ENCODE assay signal across 12 cellular contexts in the genomic region with DNA sequence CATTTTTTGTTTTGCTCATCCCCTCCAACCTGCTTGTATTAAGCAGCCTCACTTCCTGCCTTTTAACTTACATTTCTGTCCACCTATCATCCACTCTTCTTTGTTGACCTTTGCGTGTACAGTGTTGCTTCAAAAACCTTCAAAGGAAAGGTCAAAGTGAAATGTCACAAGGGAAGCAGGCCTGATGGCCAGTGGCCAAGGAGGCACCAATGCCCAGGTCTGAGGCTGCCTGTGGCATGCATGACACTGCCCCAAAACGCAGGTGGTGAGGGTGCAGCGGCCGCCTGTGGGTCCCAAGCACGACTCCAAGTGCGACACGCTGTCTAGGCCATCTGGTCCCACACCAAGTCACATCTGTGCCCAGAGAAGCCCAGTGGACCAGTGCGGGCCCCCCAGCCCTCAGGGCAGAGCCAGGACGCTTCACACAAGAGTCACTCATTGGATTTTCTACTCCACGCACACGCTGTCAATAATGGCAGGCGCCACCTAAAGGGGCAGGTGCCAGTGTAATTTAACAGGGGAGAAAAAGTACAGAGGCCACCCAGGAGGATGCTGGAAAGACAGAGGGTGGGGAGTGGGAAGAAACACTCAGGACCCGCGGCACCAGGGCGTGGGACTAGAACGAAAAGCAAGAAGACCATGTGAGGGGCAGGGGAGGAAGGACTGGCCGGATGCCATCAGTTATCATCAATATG. TPM values are rescaled to one million over a fixed set of nuclear protein-coding genes. Genes with fewer than 3 reads are reported as not detected.
DNase-seq lines count a peak whose midpoint lies in the region; ATAC-seq and TF ChIP-seq lines count a peak whose summit lies in the region.
"Had no signal": no experiment of that assay in that cellular context is flagged by ENCODE, and none has a peak within 500 bp of the region (broad histone marks: within the 10 kb centered on the region; RNA-seq: fewer than 3 reads in every experiment).

No MANE protein-coding gene starts in this region.

- no peak overlapping the region for H3K23ac ChIP-seq in H9 (ENCODE audit: insufficient read length, low read depth, low read length)

- no peak overlapping the region for H2AK5ac ChIP-seq in H9 (ENCODE audit: insufficient read length, low read length)

- H3K4ac ChIP-seq in H9 (ENCODE audit: low read depth, low read length): no peak overlapping the region

- intact Hi-C loops in left ventricle myocardium inferior (cut with micrococcal nuclease): no loop called here

- no peak overlapping the region for H4K8ac ChIP-seq in H9 (replicated peaks; ENCODE audit: insufficient read length, low read depth, low read length)

- H3T11ph ChIP-seq in H9 (ENCODE audit: low read length): no peak overlapping the region

- peaks cover 14% of the 10 kb centered on the region for H3K79me1 ChIP-seq in H9 (ENCODE audit: insufficient read depth, low read depth, low read length, poor library complexity, severe bottlenecking)

- H3K4me3 ChIP-seq in mucosa of rectum (ENCODE audit: low read length in 2 of 2) (no peak overlapping the region), left ventricle myocardium inferior (no peak overlapping the region)
- H3K4me3 ChIP-seq: HAP-1 had no signal

- H3K36me3 Mint-ChIP-seq in H9 (ENCODE audit: insufficient read depth in 1 of 3, low read depth in 3 of 3) (peaks cover 5 to 18% (median 14%) of the 10 kb centered on the region in 3 experiments; a peak in 5 of 7 replicates), chondrocyte (ENCODE audit: low read depth) (no peaks in the 10 kb centered on the region)

- no peak overlapping the region for H3K18ac ChIP-seq in H9 (ENCODE audit: insufficient read length, low read depth, low read length)

- H3K79me2 ChIP-seq in H9 (ENCODE audit: insufficient read depth, low read length): peaks cover 76% of the 10 kb centered on the region

- H3K27ac ChIP-seq in C4-2B: peak overlapping the region; percentile 91
- no peak overlapping the region for H3K27ac ChIP-seq in H9 (ENCODE audit: insufficient read length, low read depth, low read length)
- peak overlapping the region; percentile 80 to 81 for H3K27ac ChIP-seq in mucosa of rectum (ENCODE audit: low read depth in 2 of 2, low read length in 2 of 2)
- no peak overlapping the region for H3K27ac ChIP-seq in left ventricle myocardium inferior (replicated peaks)

- H3K9me3 Mint-ChIP-seq in H9: no peaks in the 10 kb centered on the region
- H3K9me3 Mint-ChIP-seq in chondrocyte (ENCODE audit: low read depth): no peaks in the 10 kb centered on the region

- no peak overlapping the region for H4K5ac ChIP-seq in H9 (ENCODE audit: insufficient read length, low read depth, low read length)

- H3K4me1 Mint-ChIP-seq in H9: peaks cover 52 to 56% of the 10 kb centered on the region in 2 experiments
- peaks cover 67% of the 10 kb centered on the region for H3K4me1 Mint-ChIP-seq in chondrocyte (ENCODE audit: low read depth)

- TF ChIP-seq CTCF in C4-2B (conservative IDR thresholded peaks at IDR 0.05): no peak
- no peak for TF ChIP-seq CTCF in H9 (conservative IDR thresholded peaks at IDR 0.05)
- no peak for TF ChIP-seq CTCF in chondrocyte (IDR thresholded peaks at IDR 0.05)
- no peak for TF ChIP-seq CTCF in left ventricle myocardium inferior (IDR thresholded peaks at IDR 0.05; ENCODE audit: borderline replicate concordance)

- no peak overlapping the region for H2AFZ ChIP-seq in H9 (ENCODE audit: low read length)

- DNase-seq in H9: no peak
- no peak for DNase-seq in chondrocyte (ENCODE audit: low spot score)
- DNase-seq in left ventricle myocardium inferior: no peak
- DNase-seq in SIG-M5 (lab: John Stamatoyannopoulos, UW): no peak
- DNase-seq: Karpas-422, NCI-H1930, NCI-H2171, OCI-M1 had no signal

- no peak overlapping the region for H2BK20ac ChIP-seq in H9 (ENCODE audit: low read depth, low read length, poor library complexity, severe bottlenecking)

- H3K14ac ChIP-seq in H9 (ENCODE audit: insufficient read depth, low read length): no peak overlapping the region

- no peak overlapping the region for H3K4me2 ChIP-seq in H9 (ENCODE audit: insufficient read depth, insufficient read length, low read length)

- H3K27me3 Mint-ChIP-seq in H9 (ENCODE audit: low read depth) (no peaks in the 10 kb centered on the region), chondrocyte (ENCODE audit: low read depth) (no peaks in the 10 kb centered on the region)

- H3K56ac ChIP-seq in H9 (ENCODE audit: insufficient read length, low read depth, low read length): no peak overlapping the region

- H4K20me1 ChIP-seq in H9 (ENCODE audit: control insufficient read depth, insufficient read depth, insufficient read length): no peaks in the 10 kb centered on the region

- no peaks in the 10 kb centered on the region for H3K36me3 ChIP-seq in mucosa of rectum (ENCODE audit: control insufficient read depth in 2 of 2, insufficient read depth in 2 of 2, low read length in 2 of 2)
- H3K36me3 ChIP-seq in left ventricle myocardium inferior: no peaks in the 10 kb centered on the region
- H3K36me3 ChIP-seq: HAP-1 had no signal

- H2BK5ac ChIP-seq in H9 (ENCODE audit: insufficient read length, low read length): no peak overlapping the region

- no peaks in the 10 kb centered on the region for H3K23me2 ChIP-seq in H9 (ENCODE audit: insufficient read length, low read depth, low read length, poor library complexity, severe bottlenecking)

- no peaks in the 10 kb centered on the region for H3K27me3 ChIP-seq in H9 (ENCODE audit: insufficient read depth, low read length)
- no peaks in the 10 kb centered on the region for H3K27me3 ChIP-seq in mucosa of rectum (ENCODE audit: control insufficient read depth in 2 of 2, insufficient read depth in 2 of 2, low read length in 2 of 2)
- H3K27me3 ChIP-seq in left ventricle myocardium inferior (ENCODE audit: low read depth): no peaks in the 10 kb centered on the region

- H3K9me3 ChIP-seq in H9 (ENCODE audit: control insufficient read depth, low read depth, low read length) (no peaks in the 10 kb centered on the region), mucosa of rectum (ENCODE audit: control insufficient read depth in 2 of 2, low read length in 2 of 2) (no peaks in the 10 kb centered on the region), left ventricle myocardium inferior (replicated peaks) (no peaks in the 10 kb centered on the region)
- H3K9me3 ChIP-seq: HAP-1 had no signal

- H2BK15ac ChIP-seq in H9 (ENCODE audit: low read depth, low read length): no peak overlapping the region

- peaks cover 8% of the 10 kb centered on the region for H3K4me1 ChIP-seq in H9 (ENCODE audit: insufficient read depth, low read length)
- peaks cover 12 to 16% of the 10 kb centered on the region in 2 donors for H3K4me1 ChIP-seq in mucosa of rectum (ENCODE audit: control insufficient read depth in 2 of 2, insufficient read depth in 2 of 2, low read length in 2 of 2)
- peaks cover 19% of the 10 kb centered on the region for H3K4me1 ChIP-seq in left ventricle myocardium inferior
- H3K4me1 ChIP-seq: HAP-1 had no signal

- ATAC-seq in GM21825 (IDR thresholded peaks at IDR 0.05; ENCODE audit: unreplicated experiment): no peak

- no peak overlapping the region for H2BK12ac ChIP-seq in H9 (ENCODE audit: insufficient read length, low read depth, low read length)

- no peak overlapping the region for H2BK120ac ChIP-seq in H9 (ENCODE audit: low read depth, low read length, poor library complexity, severe bottlenecking)

- no peak overlapping the region for H3K4me3 Mint-ChIP-seq in H9
- no peak overlapping the region for H3K4me3 Mint-ChIP-seq in chondrocyte (ENCODE audit: unreplicated experiment)

- H3K27ac Mint-ChIP-seq in H9: peak overlapping the region; percentile 12 to 65 (median 16); a peak in 5 of 7 replicates
- H3K27ac Mint-ChIP-seq in chondrocyte (ENCODE audit: unreplicated experiment): peak overlapping the region; percentile 65

- no peak overlapping the region for H4K91ac ChIP-seq in H9 (ENCODE audit: insufficient read length, low read depth, low read length)

- no CpG with 5 or more reads among the region's 17 CpGs for WGBS in H9 (ENCODE audit: extremely low coverage, insufficient read length, low lambda C conversion rate)

- no peak overlapping the region for H3K9ac ChIP-seq in H9 (ENCODE audit: extremely low read depth, insufficient read length, low read length)
- H3K9ac ChIP-seq in mucosa of rectum (ENCODE audit: low read depth in 1 of 2, low read length in 2 of 2): no peak overlapping the region

RNA-seq across cellular contexts. Expression of a gene that starts 23.5 kb away (rescaled TPM):
- total RNA-seq in H9 (2021): 109 TPM in 2 replicates
- total RNA-seq in chondrocyte: 75.8 to 111 TPM (median 108 TPM) in 3 replicates
- 10.3 TPM for total RNA-seq in left ventricle myocardium inferior

Comparison
In these comparisons a context has a peak if more than half of its experiments do, and no peak if none do; other contexts are left out.
1. H3K27ac ChIP-seq: peak in C4-2B (single experiment) and mucosa of rectum (2 of 2); none in H9 (single experiment) and left ventricle myocardium inferior (single experiment).